ENCODE assay signal across 27 cellular contexts in the genomic region with DNA sequence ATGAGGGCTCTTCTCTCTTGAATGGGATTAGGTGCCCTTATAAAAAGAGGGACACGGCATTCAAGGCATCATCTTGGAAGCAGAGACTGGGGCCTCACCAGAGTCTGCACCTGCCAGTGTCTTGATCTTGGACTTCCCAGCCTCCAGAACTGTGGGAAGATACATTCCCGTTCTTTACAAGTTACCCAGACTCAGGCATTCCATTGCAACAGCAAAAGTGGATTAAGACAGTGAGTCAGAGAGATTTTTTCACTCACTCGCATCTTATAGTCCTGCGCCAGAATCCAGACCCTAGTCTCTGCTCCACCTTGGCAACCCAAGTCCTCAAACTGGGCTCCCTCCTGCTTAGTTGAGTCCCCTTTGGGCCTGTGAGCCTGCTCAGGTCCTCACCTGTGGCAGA. TPM values are rescaled to one million over a fixed set of nuclear protein-coding genes. Genes with fewer than 3 reads are reported as not detected.
"Had no signal": no experiment of that assay in that cellular context is flagged by ENCODE, and none has a peak within 500 bp of the region (broad histone marks: within the 10 kb centered on the region; RNA-seq: fewer than 3 reads in every experiment).

No MANE protein-coding gene starts in this region.

- H3K9me3 Mint-ChIP-seq: activated CD4-positive, alpha-beta T cell treated with anti-CD3 and anti-CD28 coated beads, Interleukin-2, amount 10 ng/mL, durations not matched to agents 7 days and 5 days; activated CD8-positive, alpha-beta T cell treated with anti-CD3 and anti-CD28 coated beads for 36 hours; activated naive CD8-positive, alpha-beta T cell treated with anti-CD3 and anti-CD28 coated beads, Interleukin-2, amount 50 U/mL, for 24 hours; memory B cell; nephron; T-cell; T-helper 2 cell treated with Interferon-gamma antibody and Interleukin-4, amounts not matched to agents 5 μg/mL and 100 μg/mL, for 36 hours; type B pancreatic cell had no signal

- H3K36me3 Mint-ChIP-seq: activated CD8-positive, alpha-beta memory T cell treated with anti-CD3 and anti-CD28 coated beads, Interleukin-2, amount 10 ng/mL, durations not matched to agents 7 days and 5 days; brain; memory B cell; T-cell; type B pancreatic cell had no signal

- H3K27me3 Mint-ChIP-seq: activated CD4-positive, alpha-beta T cell treated with anti-CD3 and anti-CD28 coated beads, Interleukin-2, amount 10 ng/mL, durations not matched to agents 7 days and 5 days; activated CD8-positive, alpha-beta memory T cell treated with anti-CD3 and anti-CD28 coated beads, Interleukin-2, amount 10 ng/mL, durations not matched to agents 7 days and 5 days; activated CD8-positive, alpha-beta T cell treated with anti-CD3 and anti-CD28 coated beads for 36 hours; activated naive CD8-positive, alpha-beta T cell treated with anti-CD3 and anti-CD28 coated beads, Interleukin-2, amount 50 U/mL, for 24 hours; memory B cell; T-cell; type B pancreatic cell had no signal

- DNase-seq: activated CD4-positive, alpha-beta T cell treated with anti-CD3 and anti-CD28 coated beads, Interleukin-2, amount 10 ng/mL, durations not matched to agents 7 days and 5 days; activated CD4-positive, CD25-positive, alpha-beta regulatory T cell treated with anti-CD3 and anti-CD28 coated beads, Interleukin-2, amount 50 U/mL, for 72 hours; activated CD8-positive, alpha-beta memory T cell treated with anti-CD3 and anti-CD28 coated beads, Interleukin-2, amount 10 ng/mL, durations not matched to agents 7 days and 5 days; activated CD8-positive, alpha-beta T cell treated with anti-CD3 and anti-CD28 coated beads for 36 hours; activated effector memory CD4-positive, alpha-beta T cell treated with anti-CD3 and anti-CD28 coated beads, Interleukin-2, amount 50 U/mL, for 16 hours; activated naive CD4-positive, alpha-beta T cell treated with anti-CD3 and anti-CD28 coated beads, Interleukin-2, amount 50 U/mL, for 16 hours; activated naive CD8-positive, alpha-beta T cell treated with anti-CD3 and anti-CD28 coated beads, Interleukin-2, amount 50 U/mL, for 24 hours; activated T-cell treated with anti-CD3 and anti-CD28 coated beads for 4 hours; anterior cingulate cortex; effector CD4-positive, alpha-beta T cell; gastrocnemius medialis; hippocampal formation; sigmoid colon; stimulated activated CD4-positive, alpha-beta T cell treated with anti-CD3 and anti-CD28 coated beads, Interleukin-4, amount 100 ng/mL, for 1 hour; stimulated activated naive CD4-positive, alpha-beta T cell; T-cell; testis; WERI-Rb-1 had no signal

- H3K27ac Mint-ChIP-seq: activated CD4-positive, alpha-beta T cell treated with anti-CD3 and anti-CD28 coated beads, Interleukin-2, amount 10 ng/mL, durations not matched to agents 7 days and 5 days; activated CD8-positive, alpha-beta memory T cell treated with anti-CD3 and anti-CD28 coated beads, Interleukin-2, amount 10 ng/mL, durations not matched to agents 7 days and 5 days; activated CD8-positive, alpha-beta T cell treated with anti-CD3 and anti-CD28 coated beads for 36 hours; activated naive CD8-positive, alpha-beta T cell treated with anti-CD3 and anti-CD28 coated beads, Interleukin-2, amount 50 U/mL, for 24 hours; brain; memory B cell; nephron; T-cell; T-helper 2 cell treated with Interferon-gamma antibody and Interleukin-4, amounts not matched to agents 5 μg/mL and 100 μg/mL, for 36 hours; type B pancreatic cell had no signal

- H3K4me3 Mint-ChIP-seq: activated CD4-positive, alpha-beta T cell treated with anti-CD3 and anti-CD28 coated beads, Interleukin-2, amount 10 ng/mL, durations not matched to agents 7 days and 5 days; activated CD8-positive, alpha-beta memory T cell treated with anti-CD3 and anti-CD28 coated beads, Interleukin-2, amount 10 ng/mL, durations not matched to agents 7 days and 5 days; activated CD8-positive, alpha-beta T cell treated with anti-CD3 and anti-CD28 coated beads for 36 hours; activated naive CD8-positive, alpha-beta T cell treated with anti-CD3 and anti-CD28 coated beads, Interleukin-2, amount 50 U/mL, for 24 hours; brain; memory B cell; nephron; T-cell; T-helper 2 cell treated with Interferon-gamma antibody and Interleukin-4, amounts not matched to agents 5 μg/mL and 100 μg/mL, for 36 hours; type B pancreatic cell had no signal

- ATAC-seq: activated CD8-positive, alpha-beta memory T cell treated with anti-CD3 and anti-CD28 coated beads, Interleukin-2, amount 10 ng/mL, durations not matched to agents 7 days and 5 days; activated CD8-positive, alpha-beta T cell treated with anti-CD3 and anti-CD28 coated beads for 36 hours; activated naive CD8-positive, alpha-beta T cell treated with anti-CD3 and anti-CD28 coated beads, Interleukin-2, amount 50 U/mL, for 24 hours; esophagus mucosa; gastrocnemius medialis; T-cell had no signal

RNA-seq across cellular contexts. Expression of gene LCTL, which starts 2.7 kb away (rescaled TPM):
- total RNA-seq: activated CD4-positive, alpha-beta T cell treated with anti-CD3 and anti-CD28 coated beads, Interleukin-2, amount 10 ng/mL, durations not matched to agents 7 days and 5 days; activated CD8-positive, alpha-beta memory T cell treated with anti-CD3 and anti-CD28 coated beads, Interleukin-2, amount 10 ng/mL, durations not matched to agents 7 days and 5 days; activated CD8-positive, alpha-beta T cell treated with anti-CD3 and anti-CD28 coated beads for 36 hours; cardiac septum; esophagus mucosa; gastrocnemius medialis; liver; mononuclear cell; sigmoid colon; T-cell had no signal
